In genomic region chr16:69166946-69167930, GRCh38 we compare ENCODE assay signal across 13 cellular contexts. TPM values are rescaled to one million over a fixed set of nuclear protein-coding genes. Genes with fewer than 3 reads are reported as not detected.
DNase-seq lines count a peak whose midpoint lies in the region; ATAC-seq and TF ChIP-seq lines count a peak whose summit lies in the region.
"Had no signal": no experiment of that assay in that cellular context is flagged by ENCODE, and none has a peak within 500 bp of the region (broad histone marks: within the 10 kb centered on the region; RNA-seq: fewer than 3 reads in every experiment).

No MANE protein-coding gene starts in this region.

- H3K9me3 ChIP-seq in SK-N-SH: no peaks in the 10 kb centered on the region
- no peaks in the 10 kb centered on the region for H3K9me3 ChIP-seq in upper lobe of left lung
- H3K9me3 ChIP-seq: right lobe of liver had no signal

- TF ChIP-seq CTCF in SK-N-SH (IDR thresholded peaks at IDR 0.05) (no peak), chondrocyte (IDR thresholded peaks at IDR 0.05) (no peak), upper lobe of left lung (IDR thresholded peaks at IDR 0.05) (no peak)

- peaks cover 11% of the 10 kb centered on the region; the same call in 1 of the 2 replicates for H4K20me1 ChIP-seq in SK-N-SH (ENCODE audit: insufficient read depth)

- no peak for TF ChIP-seq POLR2A in upper lobe of left lung (IDR thresholded peaks at IDR 0.05)

- H3K27ac ChIP-seq in SK-N-SH (ENCODE audit: low read depth in 2 of 2, low read length in 1 of 2) (peak overlapping the region in 1 of 2 experiments; percentile 73; a peak in 2 of 4 replicates), upper lobe of left lung (no peak overlapping the region)
- H3K27ac ChIP-seq: right lobe of liver had no signal

- H3K36me3 ChIP-seq in SK-N-SH (replicated peaks in 1 of 2; ENCODE audit: control insufficient read depth in 1 of 2, insufficient read depth in 2 of 2, low read length in 1 of 2) (peaks cover 42 to 50% of the 10 kb centered on the region in 2 experiments), upper lobe of left lung (peaks cover 3 to 68% (median 10%) of the 10 kb centered on the region in 4 donors)

- peak overlapping the region; percentile 77 for H3K27ac Mint-ChIP-seq in activated CD8-positive, alpha-beta memory T cell treated with anti-CD3 and anti-CD28 coated beads, Interleukin-2, amount 10 ng/mL, durations not matched to agents 7 days and 5 days
- peak overlapping the region; percentile 20 for H3K27ac Mint-ChIP-seq in chondrocyte (ENCODE audit: unreplicated experiment)

- H3K9me2 ChIP-seq in SK-N-SH: no peaks in the 10 kb centered on the region

- ATAC-seq in activated CD8-positive, alpha-beta memory T cell treated with anti-CD3 and anti-CD28 coated beads, Interleukin-2, amount 10 ng/mL, durations not matched to agents 7 days and 5 days: no peak
- ATAC-seq in upper lobe of left lung (ENCODE audit: low FRiP score in 2 of 2): no peak
- ATAC-seq: K562, right lobe of liver had no signal

- H3K27me3 Mint-ChIP-seq in activated CD8-positive, alpha-beta memory T cell treated with anti-CD3 and anti-CD28 coated beads, Interleukin-2, amount 10 ng/mL, durations not matched to agents 7 days and 5 days: no peaks in the 10 kb centered on the region
- no peaks in the 10 kb centered on the region for H3K27me3 Mint-ChIP-seq in chondrocyte (ENCODE audit: low read depth)

- H3K4me2 ChIP-seq in SK-N-SH: peak overlapping the region; percentile 77

- DNase-seq in activated CD8-positive, alpha-beta memory T cell treated with anti-CD3 and anti-CD28 coated beads, Interleukin-2, amount 10 ng/mL, durations not matched to agents 7 days and 5 days: no peak
- DNase-seq in activated CD8-positive, alpha-beta memory T cell treated with anti-CD3 and anti-CD28 coated beads for 24 hours: no peak
- DNase-seq in SK-N-SH: no peak
- DNase-seq in chondrocyte (ENCODE audit: low spot score): no peak
- peak; percentile 74 for DNase-seq in renal cortical epithelial cell (ENCODE audit: low read depth)
- DNase-seq in H4 (ENCODE audit: low spot score): no peak
- no peak for DNase-seq in SK-N-DZ (ENCODE audit: low spot score)
- no peak for DNase-seq in upper lobe of left lung
- DNase-seq: kidney glomerular epithelial cell, natural killer cell, NCI-H187, right lobe of liver had no signal

- H3K4me1 ChIP-seq in SK-N-SH (ENCODE audit: control insufficient read depth in 1 of 2, insufficient read depth in 2 of 2, low read depth in 1 of 2, low read length in 1 of 2) (peaks cover 2 to 21% of the 10 kb centered on the region in 2 experiments; a peak in 3 of 4 replicates), upper lobe of left lung (peaks cover 8 to 26% (median 22%) of the 10 kb centered on the region in 4 donors)
- H3K4me1 ChIP-seq: right lobe of liver had no signal

- H3K4me3 ChIP-seq in SK-N-SH (ENCODE audit: low read depth in 2 of 2, low read length in 1 of 2): no peak overlapping the region
- no peak overlapping the region for H3K4me3 ChIP-seq in upper lobe of left lung
- H3K4me3 ChIP-seq: K562, right lobe of liver had no signal

- H3K36me3 Mint-ChIP-seq in activated CD8-positive, alpha-beta memory T cell treated with anti-CD3 and anti-CD28 coated beads, Interleukin-2, amount 10 ng/mL, durations not matched to agents 7 days and 5 days: peaks cover 51% of the 10 kb centered on the region
- H3K36me3 Mint-ChIP-seq in chondrocyte (ENCODE audit: low read depth): peaks cover 27% of the 10 kb centered on the region
- H3K36me3 Mint-ChIP-seq: natural killer cell had no signal

- H3F3A ChIP-seq in SK-N-SH (replicated peaks; ENCODE audit: insufficient read depth): peaks cover 42% of the 10 kb centered on the region

- POLR2A ChIA-PET in SK-N-SH (lab: Yijun Ruan, JAX): interaction anchor here (0.7 kb wide), 1 partner anchor 67 kb away, joined by 3 read pairs; no protein-coding TSS in a partner anchor

- CTCF ChIA-PET in activated CD8-positive, alpha-beta memory T cell treated with anti-CD3 and anti-CD28 coated beads, Interleukin-2, amount 10 ng/mL, durations not matched to agents 7 days and 5 days (lab: Charles Lee): interaction anchor here (0.6 to 5.8 kb wide), 8 partner anchors 9 to 540 kb away, joined by 3 to 22 read pairs (median 5); partner anchors contain the start of gene SNTB2
- CTCF ChIA-PET in SK-N-SH (lab: Yijun Ruan, JAX): interaction anchor here (0.8 to 2.6 kb wide), 6 partner anchors 9 to 145 kb away, joined by 3 to 13 read pairs (median 4); no protein-coding TSS in a partner anchor

- H3K27me3 ChIP-seq in SK-N-SH (ENCODE audit: insufficient read depth): no peaks in the 10 kb centered on the region
- no peaks in the 10 kb centered on the region for H3K27me3 ChIP-seq in upper lobe of left lung
- H3K27me3 ChIP-seq: right lobe of liver had no signal

- peaks cover 31% of the 10 kb centered on the region for H3K4me1 Mint-ChIP-seq in activated CD8-positive, alpha-beta memory T cell treated with anti-CD3 and anti-CD28 coated beads, Interleukin-2, amount 10 ng/mL, durations not matched to agents 7 days and 5 days
- peaks cover 33% of the 10 kb centered on the region for H3K4me1 Mint-ChIP-seq in chondrocyte (ENCODE audit: low read depth)

- TF ChIP-seq EP300 in SK-N-SH (IDR thresholded peaks at IDR 0.05; ENCODE audit: borderline replicate concordance in 1 of 2, low read depth in 1 of 2, low read length in 1 of 2) (peak in 1 of 2 experiments; percentile 62; a peak in 1 of 4 replicates), upper lobe of left lung (IDR thresholded peaks at IDR 0.05) (no peak)

- H3K79me2 ChIP-seq in SK-N-SH (ENCODE audit: insufficient read depth): no peaks in the 10 kb centered on the region

- H3K9ac ChIP-seq in SK-N-SH: peak overlapping the region; percentile 17; the same call in 1 of the 2 replicates

- no peak overlapping the region for H2AFZ ChIP-seq in SK-N-SH (ENCODE audit: low read depth)

- TF ChIP-seq RAD21 in SK-N-SH (IDR thresholded peaks at IDR 0.05; ENCODE audit: low read length): no peak

- no peak overlapping the region for H3K4me3 Mint-ChIP-seq in activated CD8-positive, alpha-beta memory T cell treated with anti-CD3 and anti-CD28 coated beads, Interleukin-2, amount 10 ng/mL, durations not matched to agents 7 days and 5 days
- H3K4me3 Mint-ChIP-seq in chondrocyte (ENCODE audit: unreplicated experiment): no peak overlapping the region
- H3K4me3 Mint-ChIP-seq: natural killer cell had no signal

- 56% methylated on average over 7 of the region's 7 CpGs for WGBS in SK-N-SH (ENCODE audit: low lambda C conversion rate)
- 93% methylated on average over 7 of the region's 7 CpGs for WGBS in upper lobe of left lung, 2 donors

- H3K9me3 Mint-ChIP-seq in activated CD8-positive, alpha-beta memory T cell treated with anti-CD3 and anti-CD28 coated beads, Interleukin-2, amount 10 ng/mL, durations not matched to agents 7 days and 5 days (ENCODE audit: low read depth): no peaks in the 10 kb centered on the region
- no peaks in the 10 kb centered on the region for H3K9me3 Mint-ChIP-seq in chondrocyte (ENCODE audit: low read depth)
- H3K9me3 Mint-ChIP-seq: natural killer cell had no signal

TF ChIP-seq in SK-N-SH, 30 proteins besides CTCF, POLR2A, EP300 and RAD21 (continues in another document):
- TF ChIP-seq PBX3 (IDR thresholded peaks at IDR 0.05): peak; percentile 71; the same call in 1 of the 2 replicates
- TF ChIP-seq CHD2 (IDR thresholded peaks at IDR 0.05; ENCODE audit: low read length, partially characterized antibody): no peak

RNA-seq across cellular contexts. Expression of gene SNTB2, which starts 19.7 kb away (rescaled TPM):
- 10 to 100 TPM; 21.5 to 30.6 TPM for total RNA-seq in activated CD8-positive, alpha-beta memory T cell treated with anti-CD3 and anti-CD28 coated beads, Interleukin-2, amount 10 ng/mL, durations not matched to agents 7 days and 5 days
- polyA plus RNA-seq in SK-N-SH (2012; rRNA removed): 13.0 and 14.4 TPM in 2 replicates
- 10.2 and 11.4 TPM in 2 replicates for polyA plus RNA-seq in SK-N-SH (2012; cell fraction: cytosol; rRNA removed)
- polyA plus RNA-seq in SK-N-SH (2012; cell fraction: nucleus; rRNA removed): 11.8 and 24.0 TPM in 2 replicates
- 38.4 to 49.5 TPM (median 49.1 TPM) in 3 replicates for total RNA-seq in chondrocyte
- 18.9 and 31.3 TPM in 2 replicates for total RNA-seq in renal cortical epithelial cell
- 15.1 and 22.4 TPM in 2 replicates for total RNA-seq in H4 (2014; rRNA removed; shearing (Covaris generic))
- 5.9 and 8.4 TPM in 2 replicates for polyA plus RNA-seq in SK-N-DZ (2014; cell fraction: cytosol; rRNA removed)
- 5.8 and 8.8 TPM in 2 replicates for polyA plus RNA-seq in SK-N-DZ (2014; cell fraction: nucleus; rRNA removed)
- 10 to 100 TPM; 24.1 to 41.2 (median 30.5) TPM for total RNA-seq in upper lobe of left lung

RNA-seq across cellular contexts. Expression of gene UTP4, which starts 34.8 kb away (rescaled TPM):
- total RNA-seq in activated CD8-positive, alpha-beta memory T cell treated with anti-CD3 and anti-CD28 coated beads, Interleukin-2, amount 10 ng/mL, durations not matched to agents 7 days and 5 days: 10 to 100 TPM; 57.7 to 82.3 TPM
- 66.5 and 91.7 TPM in 2 replicates for polyA plus RNA-seq in SK-N-SH (2012; rRNA removed)
- polyA plus RNA-seq in SK-N-SH (2012; cell fraction: cytosol; rRNA removed): 66.4 and 80.8 TPM in 2 replicates
- polyA plus RNA-seq in SK-N-SH (2012; cell fraction: nucleus; rRNA removed): 47.6 and 88.1 TPM in 2 replicates
- total RNA-seq in chondrocyte (37.2 to 46.0 TPM (median 41.7 TPM) in 3 replicates), renal cortical epithelial cell (24.0 and 37.5 TPM in 2 replicates), upper lobe of left lung (10 to 100 TPM; 10.9 to 38.8 (median 28.4) TPM)
- 16.3 and 22.7 TPM in 2 replicates for total RNA-seq in H4 (2014; rRNA removed; shearing (Covaris generic))
- 22.8 and 30.1 TPM in 2 replicates for polyA plus RNA-seq in SK-N-DZ (2014; cell fraction: cytosol; rRNA removed)
- polyA plus RNA-seq in SK-N-DZ (2014; cell fraction: nucleus; rRNA removed): 33.6 and 43.8 TPM in 2 replicates

RNA-seq across cellular contexts. Expression of gene CHTF8, which starts 34.9 kb away (rescaled TPM):
- total RNA-seq in activated CD8-positive, alpha-beta memory T cell treated with anti-CD3 and anti-CD28 coated beads, Interleukin-2, amount 10 ng/mL, durations not matched to agents 7 days and 5 days: 100 to 1,000 TPM; 133 to 147 TPM
- 83.0 and 96.6 TPM in 2 replicates for polyA plus RNA-seq in SK-N-SH (2012; rRNA removed)
- 60.3 and 84.3 TPM in 2 replicates for polyA plus RNA-seq in SK-N-SH (2012; cell fraction: cytosol; rRNA removed)
- 54.0 and 64.1 TPM in 2 replicates for polyA plus RNA-seq in SK-N-SH (2012; cell fraction: nucleus; rRNA removed)
- total RNA-seq in chondrocyte (77.1 to 83.2 TPM (median 83.1 TPM) in 3 replicates), renal cortical epithelial cell (67.7 and 103 TPM in 2 replicates), upper lobe of left lung (100 to 1,000 TPM in 1 of 6 donors, 10 to 100 TPM in 5; 33.5 to 103 (median 70.6) TPM)
- total RNA-seq in H4 (2014; rRNA removed; shearing (Covaris generic)): 59.1 and 59.3 TPM in 2 replicates
- polyA plus RNA-seq in SK-N-DZ (2014; cell fraction: cytosol; rRNA removed): 135 and 144 TPM in 2 replicates
- polyA plus RNA-seq in SK-N-DZ (2014; cell fraction: nucleus; rRNA removed): 91.1 and 114 TPM in 2 replicates
